34 cellular contexts compared by ENCODE assay signal in genomic region chr4:134390327-134390726, GRCh38.
DNase-seq lines count a peak whose midpoint lies in the region; ATAC-seq, FAIRE-seq and TF ChIP-seq lines count a peak whose summit lies in the region.
"Had no signal": no experiment of that assay in that cellular context is flagged by ENCODE, and none has a peak within 500 bp of the region (broad histone marks: within the 10 kb centered on the region; RNA-seq: fewer than 3 reads in every experiment).

No MANE protein-coding gene starts in this region.

- no peak overlapping the region for H3K4me3 Mint-ChIP-seq in activated naive CD4-positive, alpha-beta T cell treated with anti-CD3 and anti-CD28 coated beads for 36 hours
- H3K4me3 Mint-ChIP-seq: B cell; CD14-positive monocyte; CD4-positive, alpha-beta memory T cell; CD4-positive, alpha-beta T cell; CD4-positive, CD25-positive, alpha-beta regulatory T cell; CD8-positive, alpha-beta memory T cell; CD8-positive, alpha-beta T cell had no signal

- H3K9me2 ChIP-seq in SU-DHL-6 (replicated peaks; ENCODE audit: insufficient read depth, low read length) (no peaks in the 10 kb centered on the region), neural cell (ENCODE audit: insufficient read depth, low read length) (no peaks in the 10 kb centered on the region)

- no peak overlapping the region for H3K9ac ChIP-seq in SU-DHL-6 (ENCODE audit: low read length)
- H3K9ac ChIP-seq in neural cell (ENCODE audit: low read length) = no peak overlapping the region
- H3K9ac ChIP-seq: BLaER1; BLaER1 treated with 17β-estradiol and CSF1 and Interleukin-3, amounts not matched to agents 10 nM and 100 nM had no signal

- H3K27ac ChIP-seq in SU-DHL-6 (ENCODE audit: low read depth, low read length) = no peak overlapping the region
- H3K27ac ChIP-seq in neural cell (ENCODE audit: low read length) = no peak overlapping the region
- no peak overlapping the region for H3K27ac ChIP-seq in right cardiac atrium (ENCODE audit: low read length)
- H3K27ac ChIP-seq: 22Rv1; A549; BLaER1; BLaER1 treated with 17β-estradiol and CSF1 and Interleukin-3, amounts not matched to agents 10 nM and 100 nM; C4-2B had no signal

- H3K4me1 ChIP-seq in right cardiac atrium (ENCODE audit: control insufficient read depth, insufficient read depth, low read length) = no peaks in the 10 kb centered on the region
- H3K4me1 ChIP-seq: A549; BE2C; BLaER1; BLaER1 treated with 17β-estradiol and CSF1 and Interleukin-3, amounts not matched to agents 10 nM and 100 nM; Caco-2 had no signal

- 68% methylated on average over 2 of the region's 2 CpGs for WGBS in right cardiac atrium

- peak; percentile 99 for TF ChIP-seq EP300 in neural cell (conservative IDR thresholded peaks at IDR 0.05; ENCODE audit: poor library complexity, severe bottlenecking)

- H3K27me3 Mint-ChIP-seq in activated naive CD4-positive, alpha-beta T cell treated with anti-CD3 and anti-CD28 coated beads for 36 hours (ENCODE audit: low read depth) = no peaks in the 10 kb centered on the region
- H3K27me3 Mint-ChIP-seq: B cell; CD4-positive, alpha-beta memory T cell; CD4-positive, alpha-beta T cell; CD4-positive, CD25-positive, alpha-beta regulatory T cell; CD8-positive, alpha-beta memory T cell had no signal

- H3K4me2 ChIP-seq in SU-DHL-6 (ENCODE audit: low read depth, low read length, poor library complexity, severe bottlenecking) (no peak overlapping the region), neural cell (ENCODE audit: low read length) (no peak overlapping the region)
- H3K4me2 ChIP-seq: A549; BLaER1; BLaER1 treated with 17β-estradiol and CSF1 and Interleukin-3, amounts not matched to agents 10 nM and 100 nM had no signal

- DNase-seq in D721Med (ENCODE audit: insufficient read length, low spot score) (no peak), right cardiac atrium (no peak)
- DNase-seq in activated naive CD4-positive, alpha-beta T cell treated with anti-CD3 and anti-CD28 coated beads for 36 hours = no peak
- DNase-seq: 8988T; ACHN; AML-193; BE2C; C1 segment of cervical spinal cord; Caco-2; Calu3; CD4-positive, alpha-beta memory T cell; CD4-positive, alpha-beta T cell; CD4-positive, CD25-positive, alpha-beta regulatory T cell; CD8-positive, alpha-beta memory T cell; CD8-positive, alpha-beta T cell; COR-L47; DMS 273 treated with DMSO at 0.1 percent for 48 hours; DMS153; DMS53; DMS79; DMS79 treated with DMSO at 0.1 percent for 48 hours; DND-41; EL had no signal

- intact Hi-C loops in activated naive CD4-positive, alpha-beta T cell treated with anti-CD3 and anti-CD28 coated beads for 36 hours (cut with micrococcal nuclease) = no loop called here
- intact Hi-C loops in right cardiac atrium (cut with DNase I) = no loop called here

- H3K36me3 ChIP-seq in SU-DHL-6 (ENCODE audit: low read length) (no peaks in the 10 kb centered on the region), neural cell (ENCODE audit: insufficient read depth, low read length) (no peaks in the 10 kb centered on the region)
- H3K36me3 ChIP-seq: BE2C; BLaER1; BLaER1 treated with 17β-estradiol and CSF1 and Interleukin-3, amounts not matched to agents 10 nM and 100 nM had no signal

- peak; percentile 41 for FAIRE-seq in D721Med (lab: Jason Lieb, UNC)
- FAIRE-seq: A204.1, A549 had no signal

- H3K9me3 Mint-ChIP-seq in activated naive CD4-positive, alpha-beta T cell treated with anti-CD3 and anti-CD28 coated beads for 36 hours = peaks cover 8% of the 10 kb centered on the region

- TF ChIP-seq CTCF in D721Med (IDR thresholded peaks at IDR 0.05; ENCODE audit: insufficient read depth, missing control alignments) = no peak
- no peak for TF ChIP-seq CTCF in SU-DHL-6 (IDR thresholded peaks at IDR 0.05; ENCODE audit: insufficient read depth, low read length, poor library complexity, severe bottlenecking)
- no peak for TF ChIP-seq CTCF in neural cell (IDR thresholded peaks at IDR 0.05; ENCODE audit: poor library complexity, severe bottlenecking)

- H3K4me1 Mint-ChIP-seq in activated naive CD4-positive, alpha-beta T cell treated with anti-CD3 and anti-CD28 coated beads for 36 hours (ENCODE audit: low read depth) = no peaks in the 10 kb centered on the region
- H3K4me1 Mint-ChIP-seq: B cell; CD14-positive monocyte; CD4-positive, alpha-beta memory T cell; CD4-positive, CD25-positive, alpha-beta regulatory T cell; CD8-positive, alpha-beta memory T cell had no signal

- no peak overlapping the region for H3K4me3 ChIP-seq in SU-DHL-6 (ENCODE audit: insufficient read depth, low read length, poor library complexity, severe bottlenecking)
- H3K4me3 ChIP-seq in neural cell (ENCODE audit: low read length) = no peak overlapping the region
- no peak overlapping the region for H3K4me3 ChIP-seq in right cardiac atrium (ENCODE audit: low read length)
- H3K4me3 ChIP-seq: A549; BLaER1; BLaER1 treated with 17β-estradiol and CSF1 and Interleukin-3, amounts not matched to agents 10 nM and 100 nM had no signal

- H3K27ac Mint-ChIP-seq in activated naive CD4-positive, alpha-beta T cell treated with anti-CD3 and anti-CD28 coated beads for 36 hours = no peak overlapping the region
- H3K27ac Mint-ChIP-seq: B cell; CD14-positive monocyte; CD4-positive, alpha-beta memory T cell; CD4-positive, alpha-beta T cell; CD4-positive, CD25-positive, alpha-beta regulatory T cell; CD8-positive, alpha-beta memory T cell; CD8-positive, alpha-beta T cell had no signal

- H3K79me2 ChIP-seq in SU-DHL-6 (ENCODE audit: insufficient read depth, low read length) = no peaks in the 10 kb centered on the region
- no peaks in the 10 kb centered on the region for H3K79me2 ChIP-seq in neural cell (replicated peaks; ENCODE audit: insufficient read depth, low read length)

- peak; percentile 24 for TF ChIP-seq RAD21 in neural cell (conservative IDR thresholded peaks at IDR 0.05)

- H3K27me3 ChIP-seq in SU-DHL-6 (ENCODE audit: low read length) = no peaks in the 10 kb centered on the region
- H3K27me3 ChIP-seq in neural cell (ENCODE audit: insufficient read depth, low read depth, low read length) = no peaks in the 10 kb centered on the region
- H3K27me3 ChIP-seq in right cardiac atrium (ENCODE audit: control insufficient read depth, insufficient read depth) = no peaks in the 10 kb centered on the region
- H3K27me3 ChIP-seq: BE2C; BLaER1; BLaER1 treated with 17β-estradiol and CSF1 and Interleukin-3, amounts not matched to agents 10 nM and 100 nM had no signal

- H4K20me1 ChIP-seq in SU-DHL-6 (ENCODE audit: low read depth, low read length) (no peaks in the 10 kb centered on the region), neural cell (ENCODE audit: insufficient read depth) (no peaks in the 10 kb centered on the region)
- H4K20me1 ChIP-seq: BLaER1; BLaER1 treated with 17β-estradiol and CSF1 and Interleukin-3, amounts not matched to agents 10 nM and 100 nM had no signal

- no peaks in the 10 kb centered on the region for H3K9me3 ChIP-seq in SU-DHL-6 (ENCODE audit: insufficient read depth, low read length)
- H3K9me3 ChIP-seq in neural cell (ENCODE audit: low read length) = no peaks in the 10 kb centered on the region
- no peaks in the 10 kb centered on the region for H3K9me3 ChIP-seq in right cardiac atrium (ENCODE audit: control insufficient read depth, low read length)
- H3K9me3 ChIP-seq: A549; BE2C; BLaER1; BLaER1 treated with 17β-estradiol and CSF1 and Interleukin-3, amounts not matched to agents 10 nM and 100 nM; Caco-2 had no signal

- ATAC-seq in right cardiac atrium (no peak), HG03565 (IDR thresholded peaks at IDR 0.05; ENCODE audit: unreplicated experiment) (no peak)
- ATAC-seq: A549; CD8-positive, alpha-beta T cell had no signal

- CTCF ChIA-PET in activated naive CD4-positive, alpha-beta T cell treated with anti-CD3 and anti-CD28 coated beads for 36 hours (lab: Charles Lee) = no interaction called here

- H3F3A ChIP-seq in SU-DHL-6 (ENCODE audit: insufficient read depth) (no peaks in the 10 kb centered on the region), neural cell (ENCODE audit: insufficient read depth, low read length, poor library complexity, severe bottlenecking) (no peaks in the 10 kb centered on the region)

- H2AFZ ChIP-seq in SU-DHL-6 (ENCODE audit: low read depth, low read length, severe bottlenecking) = peak overlapping the region; percentile 13
- H2AFZ ChIP-seq in neural cell (ENCODE audit: low read depth, low read length) = no peak overlapping the region

- no peaks in the 10 kb centered on the region for H3K36me3 Mint-ChIP-seq in activated naive CD4-positive, alpha-beta T cell treated with anti-CD3 and anti-CD28 coated beads for 36 hours (ENCODE audit: low read depth)
- H3K36me3 Mint-ChIP-seq: CD14-positive monocyte; CD4-positive, alpha-beta memory T cell; CD4-positive, CD25-positive, alpha-beta regulatory T cell; CD8-positive, alpha-beta memory T cell; CD8-positive, alpha-beta T cell had no signal

TF ChIP-seq in neural cell, 6 proteins besides CTCF, POLR2A, EP300 and RAD21 (continues in another document):
- TF ChIP-seq EZH2 (IDR thresholded peaks at IDR 0.05; ENCODE audit: borderline replicate concordance, insufficient read depth, low read length, poor library complexity, severe bottlenecking) = no peak
- TF ChIP-seq REST (IDR thresholded peaks at IDR 0.05; ENCODE audit: borderline replicate concordance) = peak; percentile 73
- peak; percentile 26 for TF ChIP-seq SMC3 (conservative IDR thresholded peaks at IDR 0.05; ENCODE audit: poor library complexity)
- TF ChIP-seq TAF1 (IDR thresholded peaks at IDR 0.05; ENCODE audit: low read depth) = no peak
- no peak for TF ChIP-seq MXI1 (conservative IDR thresholded peaks at IDR 0.05; ENCODE audit: poor library complexity, severe bottlenecking)
